ENCODE assay signal across 7 cellular contexts in genomic region chrX:1452497-1453389, GRCh38. TPM values are rescaled to one million over a fixed set of nuclear protein-coding genes. Genes with fewer than 3 reads are reported as not detected.
DNase-seq lines count a peak whose midpoint lies in the region; ATAC-seq and TF ChIP-seq lines count a peak whose summit lies in the region.

A gene with protein sequence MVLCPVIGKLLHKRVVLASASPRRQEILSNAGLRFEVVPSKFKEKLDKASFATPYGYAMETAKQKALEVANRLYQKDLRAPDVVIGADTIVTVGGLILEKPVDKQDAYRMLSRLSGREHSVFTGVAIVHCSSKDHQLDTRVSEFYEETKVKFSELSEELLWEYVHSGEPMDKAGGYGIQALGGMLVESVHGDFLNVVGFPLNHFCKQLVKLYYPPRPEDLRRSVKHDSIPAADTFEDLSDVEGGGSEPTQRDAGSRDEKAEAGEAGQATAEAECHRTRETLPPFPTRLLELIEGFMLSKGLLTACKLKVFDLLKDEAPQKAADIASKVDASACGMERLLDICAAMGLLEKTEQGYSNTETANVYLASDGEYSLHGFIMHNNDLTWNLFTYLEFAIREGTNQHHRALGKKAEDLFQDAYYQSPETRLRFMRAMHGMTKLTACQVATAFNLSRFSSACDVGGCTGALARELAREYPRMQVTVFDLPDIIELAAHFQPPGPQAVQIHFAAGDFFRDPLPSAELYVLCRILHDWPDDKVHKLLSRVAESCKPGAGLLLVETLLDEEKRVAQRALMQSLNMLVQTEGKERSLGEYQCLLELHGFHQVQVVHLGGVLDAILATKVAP (minus strand): TSS chrX:1452909. CDS start chrX:1452840, 69 bp downstream.

- peak within 1 kb of the TSS; percentile 92 for H3K27ac Mint-ChIP-seq in chondrocyte (ENCODE audit: unreplicated experiment)

- intact Hi-C loops in left colon (cut with DNase I, micrococcal nuclease), result loop anchor here in 1 of 2 donors (5.0 to 10.0 kb wide), 2 partner anchors 60 to 142 kb away; partner anchors contain the start of genes AKAP17A and SLC25A6

- H3K27me3 Mint-ChIP-seq in chondrocyte (ENCODE audit: low read depth), result peaks cover 2% of the 10 kb centered on the region

- H3K36me3 Mint-ChIP-seq in chondrocyte (ENCODE audit: low read depth), result peaks cover 13% of the 10 kb centered on the region

- H3K9me3 Mint-ChIP-seq in chondrocyte (ENCODE audit: low read depth), result peaks cover 11% of the 10 kb centered on the region

- peak; percentile 77 for ATAC-seq in GM19023 (IDR thresholded peaks at IDR 0.05; ENCODE audit: unreplicated experiment)
- ATAC-seq in HG03175 (IDR thresholded peaks at IDR 0.05; ENCODE audit: unreplicated experiment), result peak; percentile 80
- peak; percentile 89 for ATAC-seq in left colon

- DNase-seq in chondrocyte (ENCODE audit: low spot score) (peak; percentile 100), left colon (peak; percentile 100), NCI-H187 (lab: John Stamatoyannopoulos, UW) (no peak)
- DNase-seq in stimulated activated CD4-positive, alpha-beta T cell treated with anti-CD3 and anti-CD28 coated beads, Interleukin-2, amount 100 ng/mL, for 4 hours (ENCODE audit: low read depth), result peak; percentile 100

- TF ChIP-seq CTCF in VCaP (conservative IDR thresholded peaks at IDR 0.05) (no peak), chondrocyte (IDR thresholded peaks at IDR 0.05) (peak; percentile 28)

- H3K4me1 Mint-ChIP-seq in chondrocyte (ENCODE audit: low read depth), result peaks cover 6% of the 10 kb centered on the region

- H3K4me3 Mint-ChIP-seq in chondrocyte (ENCODE audit: unreplicated experiment), result peak within 1 kb of the TSS; percentile 87

- peak within 1 kb of the TSS; percentile 75 for H3K27ac ChIP-seq in VCaP

RNA-seq across cellular contexts. Expression of the gene that starts here (rescaled TPM):
- total RNA-seq in chondrocyte, result 19.6 to 29.0 TPM (median 20.2 TPM) in 3 replicates
- total RNA-seq in left colon, result 10 to 100 TPM; 14.6 to 19.9 TPM

Comparison
In these comparisons a context has a peak if more than half of its experiments do, and no peak if none do; other contexts are left out.
1. DNase-seq: peak in chondrocyte (single experiment), left colon (2 of 2) and stimulated activated CD4-positive, alpha-beta T cell treated with anti-CD3 and anti-CD28 coated beads, Interleukin-2, amount 100 ng/mL, for 4 hours (single experiment); none in NCI-H187 (0 of 2).
2. Peak in every context shown above with its lines, with median percentiles within 50 percentile points of each other: ATAC-seq.